24 cellular contexts compared by ENCODE assay signal in genomic region chr14:105424861-105425260, GRCh38.
"Had no signal": no experiment of that assay in that cellular context is flagged by ENCODE, and none has a peak within 500 bp of the region (broad histone marks: within the 10 kb centered on the region; RNA-seq: fewer than 3 reads in every experiment).

No MANE protein-coding gene starts in this region.

- FAIRE-seq: HTR-8/SVneo, RCC 7860 had no signal

- H3K4me3 ChIP-seq: MG63, SJCRH30 had no signal

- H3K4me1 ChIP-seq: SJCRH30 had no signal

- H3K9me3 ChIP-seq: MG63, SJCRH30 had no signal

- ATAC-seq: Right ventricle myocardium inferior, SK-N-SH treated with all-trans-retinoic acid at 6 μM for 48 hours had no signal

- H3K27me3 ChIP-seq: MG63, SJCRH30 had no signal

- H3K27ac ChIP-seq: HL-60, SJCRH30 had no signal

- DNase-seq: Karpas-422, KG1, MG63, NCI-H1092, NCI-H1105 treated with DMSO at 0.1 percent for 48 hours, NCI-H1436, NCI-H187, NCI-H2029, NCI-H2081 treated with DMSO at 0.1 percent for 48 hours, NCI-H2171, NCI-H226, NCI-H446, NCI-H510A, NCI-H524 treated with DMSO at 0.1 percent for 48 hours, NCI-H69, NCI-H774, RPMI8226, SHP77 treated with DMSO at 0.1 percent for 48 hours, SJCRH30 had no signal
